10 cellular contexts compared by ENCODE assay signal in the genomic region with DNA sequence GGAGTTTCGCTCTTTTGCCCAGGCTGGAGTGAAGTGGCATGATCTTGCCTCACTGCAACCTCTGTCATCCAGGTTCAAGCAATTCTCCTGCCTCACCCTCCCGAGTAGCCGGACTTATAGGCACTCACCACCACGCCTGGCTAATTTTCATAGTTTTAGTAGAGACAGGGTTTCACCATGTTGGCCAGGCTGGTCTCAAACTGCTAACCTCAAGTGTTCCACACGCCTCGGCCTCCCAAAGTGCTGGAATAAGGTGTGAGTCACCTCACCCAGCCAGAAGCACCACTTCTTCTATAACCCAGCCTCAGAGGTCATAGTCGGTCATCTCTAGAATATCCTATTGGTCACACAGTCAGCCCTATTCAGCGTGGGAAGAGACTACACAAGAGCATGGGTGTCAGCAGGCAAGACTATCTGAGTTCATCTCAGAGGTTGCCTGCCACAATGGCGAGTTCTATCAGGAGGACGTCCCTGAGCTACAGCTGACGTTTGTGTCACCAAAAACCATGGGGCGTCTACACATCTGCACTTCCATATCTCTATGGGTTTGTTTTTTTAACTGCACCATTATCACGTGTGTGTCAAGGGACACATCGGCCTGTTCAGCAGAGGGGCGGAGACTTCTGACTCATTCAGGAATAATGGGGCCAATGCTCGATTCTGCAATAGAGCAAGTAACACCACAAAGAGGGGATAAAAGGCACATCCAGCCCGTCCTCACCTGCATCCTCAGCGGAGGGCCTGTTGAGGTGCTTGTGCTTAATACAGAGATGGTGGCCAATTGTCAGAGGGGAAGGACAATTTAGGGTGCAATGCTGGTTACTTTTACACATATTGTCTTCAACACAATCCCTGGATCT.
DNase-seq lines count a peak whose midpoint lies in the region; ATAC-seq and TF ChIP-seq lines count a peak whose summit lies in the region.
"Had no signal": no experiment of that assay in that cellular context is flagged by ENCODE, and none has a peak within 500 bp of the region (broad histone marks: within the 10 kb centered on the region; RNA-seq: fewer than 3 reads in every experiment).

No MANE protein-coding gene starts in this region.

- peak; percentile 90 for DNase-seq in EH (ENCODE audit: low read depth)
- peak; percentile 94 for DNase-seq in OCI-M1 (lab: John Stamatoyannopoulos, UW)
- DNase-seq in epithelial cell of proximal tubule (ENCODE audit: low read depth) = peak; percentile 85
- no peak for DNase-seq in progenitor cell of endocrine pancreas (ENCODE audit: low spot score, unreplicated experiment)
- DNase-seq in NCI-H2107 treated with DMSO at 0.1 percent for 48 hours (lab: John Stamatoyannopoulos, UW; ENCODE audit: unreplicated experiment) = no peak
- no peak for DNase-seq in OCI-LY7 (ENCODE audit: low spot score)
- DNase-seq: activated CD4-positive, alpha-beta T cell treated with anti-CD3 and anti-CD28 coated beads, Interleukin-2, amount 10 ng/mL, durations not matched to agents 7 days and 5 days; naive thymus-derived CD8-positive, alpha-beta T cell had no signal

- no peaks in the 10 kb centered on the region for H4K20me1 ChIP-seq in OCI-LY7 (ENCODE audit: insufficient read depth, low read length)

- H2AFZ ChIP-seq in OCI-LY7 (ENCODE audit: low read length) = no peak overlapping the region

- no peak overlapping the region for H3K27ac ChIP-seq in OCI-LY7 (ENCODE audit: low read depth, low read length, poor library complexity, severe bottlenecking)

- H3K27ac Mint-ChIP-seq in progenitor cell of endocrine pancreas = peak overlapping the region; percentile 68
- H3K27ac Mint-ChIP-seq: activated CD4-positive, alpha-beta T cell treated with anti-CD3 and anti-CD28 coated beads, Interleukin-2, amount 10 ng/mL, durations not matched to agents 7 days and 5 days had no signal

- H3K79me2 ChIP-seq in OCI-LY7 (ENCODE audit: insufficient read depth, low read depth, low read length) = no peaks in the 10 kb centered on the region

- no peak overlapping the region for H3K4me3 Mint-ChIP-seq in progenitor cell of endocrine pancreas (ENCODE audit: low read depth)
- H3K4me3 Mint-ChIP-seq: activated CD4-positive, alpha-beta T cell treated with anti-CD3 and anti-CD28 coated beads, Interleukin-2, amount 10 ng/mL, durations not matched to agents 7 days and 5 days; naive thymus-derived CD8-positive, alpha-beta T cell had no signal

- no peak for ATAC-seq in GM18873 (IDR thresholded peaks at IDR 0.05; ENCODE audit: low FRiP score, unreplicated experiment)
- no peak for ATAC-seq in GM18907 (IDR thresholded peaks at IDR 0.05; ENCODE audit: unreplicated experiment)
- ATAC-seq: naive thymus-derived CD8-positive, alpha-beta T cell had no signal

- TF ChIP-seq CTCF in epithelial cell of proximal tubule (conservative IDR thresholded peaks at IDR 0.05; ENCODE audit: low read depth, low read length) (no peak), progenitor cell of endocrine pancreas (IDR thresholded peaks at IDR 0.05; ENCODE audit: unreplicated experiment) (no peak), OCI-LY7 (conservative IDR thresholded peaks at IDR 0.05; ENCODE audit: low read length) (no peak)

- CTCF ChIA-PET in OCI-LY7 (lab: Charles Lee; ENCODE audit: unreplicated experiment) = no interaction called here

- no peaks in the 10 kb centered on the region for H3K36me3 ChIP-seq in OCI-LY7 (ENCODE audit: insufficient read depth, low read length)

- BruUV-seq in OCI-LY7 (replicated peaks; lab: Mats Ljungman, UMichigan) = no TSS peak

- H3K4me2 ChIP-seq in OCI-LY7 (ENCODE audit: low read length) = no peak overlapping the region

- H3K36me3 Mint-ChIP-seq in progenitor cell of endocrine pancreas (ENCODE audit: insufficient read depth) = no peaks in the 10 kb centered on the region
- H3K36me3 Mint-ChIP-seq: naive thymus-derived CD8-positive, alpha-beta T cell had no signal

- H3K9me3 ChIP-seq in OCI-LY7 (ENCODE audit: low read length) = no peaks in the 10 kb centered on the region

- intact Hi-C loops in OCI-LY7 (cut with micrococcal nuclease; ENCODE audit: unreplicated experiment) = no loop called here

- no peaks in the 10 kb centered on the region for H3K27me3 Mint-ChIP-seq in progenitor cell of endocrine pancreas
- H3K27me3 Mint-ChIP-seq: activated CD4-positive, alpha-beta T cell treated with anti-CD3 and anti-CD28 coated beads, Interleukin-2, amount 10 ng/mL, durations not matched to agents 7 days and 5 days; naive thymus-derived CD8-positive, alpha-beta T cell had no signal

- H3K4me3 ChIP-seq in epithelial cell of proximal tubule (ENCODE audit: low read depth, low read length) = no peak overlapping the region
- H3K4me3 ChIP-seq in OCI-LY7 (ENCODE audit: low read depth, low read length, poor library complexity, severe bottlenecking) = no peak overlapping the region

- no peaks in the 10 kb centered on the region for H3K9me2 ChIP-seq in OCI-LY7 (ENCODE audit: insufficient read depth, low read length)

- peaks cover 29% of the 10 kb centered on the region for H3K4me1 Mint-ChIP-seq in progenitor cell of endocrine pancreas (ENCODE audit: low read depth)

- H3K4me1 ChIP-seq in OCI-LY7 (ENCODE audit: insufficient read depth, low read length, poor library complexity, severe bottlenecking) = peaks cover 8% of the 10 kb centered on the region

- POLR2A ChIA-PET in OCI-LY7 (lab: Charles Lee) = interaction anchor here (0.7 kb wide), 2 partner anchors 33 to 425 kb away, joined by 5 to 7 read pairs; no protein-coding TSS in a partner anchor

- H3K9me3 Mint-ChIP-seq in progenitor cell of endocrine pancreas (ENCODE audit: low read depth) = peaks cover 3% of the 10 kb centered on the region

Comparison
In these comparisons a context has a peak if more than half of its experiments do, and no peak if none do; other contexts are left out.
1. DNase-seq: peak in EH (single experiment), OCI-M1 (single experiment) and epithelial cell of proximal tubule (single experiment); none in progenitor cell of endocrine pancreas (single experiment), NCI-H2107 treated with DMSO at 0.1 percent for 48 hours (single experiment) and OCI-LY7 (single experiment).